Comparison of ENCODE assay signal across 8 cellular contexts in the genomic region with DNA sequence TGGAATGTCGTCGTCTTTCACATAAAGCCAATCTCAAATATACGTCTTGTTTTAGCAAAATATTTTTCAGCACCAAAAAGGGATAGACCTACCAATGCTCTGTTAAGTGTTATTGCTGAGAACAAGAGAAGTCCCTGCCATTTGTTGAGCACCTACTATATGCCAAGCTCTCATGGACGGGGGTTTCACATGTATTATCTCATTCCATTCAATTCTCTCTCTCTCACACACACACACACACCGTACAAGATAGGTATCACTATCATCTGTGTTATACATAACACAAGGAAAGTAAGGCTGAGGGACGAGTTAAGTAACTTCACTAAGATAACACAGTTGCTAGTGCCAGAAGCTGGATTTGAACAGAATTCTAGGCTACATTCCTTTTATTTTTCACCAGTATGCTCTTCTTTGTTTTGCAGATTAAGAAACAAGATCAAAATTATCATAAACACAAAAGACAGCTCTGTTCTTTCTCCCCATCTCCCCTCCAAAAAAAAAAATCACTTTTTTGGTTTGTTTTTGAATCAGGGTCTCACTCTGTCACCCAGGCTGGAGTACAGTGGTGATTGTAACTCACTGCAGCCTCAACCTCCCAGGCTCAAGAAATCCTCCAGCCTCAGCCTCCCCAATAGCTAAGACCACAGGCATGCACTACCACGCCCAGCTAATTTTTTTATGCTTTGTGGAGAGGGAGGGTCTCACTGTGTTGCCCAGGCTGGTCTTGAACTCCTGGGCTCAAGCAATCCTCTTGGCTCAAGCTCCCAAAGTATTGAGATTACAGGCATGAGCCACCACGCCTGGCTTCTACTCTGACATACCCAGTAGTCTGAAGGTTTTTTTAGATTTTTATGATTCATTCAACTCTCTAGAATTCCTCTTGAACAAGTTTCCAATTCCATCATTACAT. TPM values are rescaled to one million over a fixed set of nuclear protein-coding genes. Genes with fewer than 3 reads are reported as not detected.
DNase-seq lines count a peak whose midpoint lies in the region; ATAC-seq and TF ChIP-seq lines count a peak whose summit lies in the region.

No MANE protein-coding gene starts in this region.

- no peak for TF ChIP-seq RAD21 in neural cell (conservative IDR thresholded peaks at IDR 0.05)

- ATAC-seq in GM21619 (IDR thresholded peaks at IDR 0.05; ENCODE audit: unreplicated experiment) (no peak), HG02852 (IDR thresholded peaks at IDR 0.05; ENCODE audit: unreplicated experiment) (no peak)

- no peak for TF ChIP-seq EP300 in neural cell (conservative IDR thresholded peaks at IDR 0.05; ENCODE audit: poor library complexity, severe bottlenecking)

- H3K4me1 ChIP-seq in BLaER1 treated with 17β-estradiol and CSF1 and Interleukin-3, amounts not matched to agents 10 nM and 100 nM = peaks cover 29 to 43% (median 37%) of the 10 kb centered on the region in 10 experiments
- H3K4me1 ChIP-seq in colonic mucosa = peaks cover 8% of the 10 kb centered on the region

- intact Hi-C loops in colonic mucosa (cut with DNase I) = no loop called here

- H3K4me3 ChIP-seq in BLaER1 treated with 17β-estradiol and CSF1 and Interleukin-3, amounts not matched to agents 10 nM and 100 nM = peak overlapping the region; percentile 60 to 84 (median 70); a peak in 17 of 20 replicates
- H3K4me3 ChIP-seq in MG63 (peak overlapping the region; percentile 68), colonic mucosa (peak overlapping the region; percentile 44), neural cell (ENCODE audit: low read length) (peak overlapping the region; percentile 57)

- H3K4me2 ChIP-seq in BLaER1 treated with 17β-estradiol and CSF1 and Interleukin-3, amounts not matched to agents 10 nM and 100 nM = peak overlapping the region; percentile 79 to 96 (median 92)
- H3K4me2 ChIP-seq in neural cell (ENCODE audit: low read length) = no peak overlapping the region

- no peaks in the 10 kb centered on the region for H3K27me3 ChIP-seq in BLaER1 treated with 17β-estradiol and CSF1 and Interleukin-3, amounts not matched to agents 10 nM and 100 nM
- H3K27me3 ChIP-seq in MG63 (no peaks in the 10 kb centered on the region), colonic mucosa (no peaks in the 10 kb centered on the region), neural cell (ENCODE audit: insufficient read depth, low read depth, low read length) (no peaks in the 10 kb centered on the region)

- no peaks in the 10 kb centered on the region for H3F3A ChIP-seq in neural cell (ENCODE audit: insufficient read depth, low read length, poor library complexity, severe bottlenecking)

- H2AFZ ChIP-seq in neural cell (ENCODE audit: low read depth, low read length) = no peak overlapping the region

- no peaks in the 10 kb centered on the region for H3K9me3 ChIP-seq in BLaER1 treated with 17β-estradiol and CSF1 and Interleukin-3, amounts not matched to agents 10 nM and 100 nM (replicated peaks in 1 of 11)
- H3K9me3 ChIP-seq in MG63 (no peaks in the 10 kb centered on the region), colonic mucosa (no peaks in the 10 kb centered on the region), neural cell (ENCODE audit: low read length) (no peaks in the 10 kb centered on the region)

- H4K20me1 ChIP-seq in BLaER1 treated with 17β-estradiol and CSF1 and Interleukin-3, amounts not matched to agents 10 nM and 100 nM = peaks cover 0 to 21% (median 0%) of the 10 kb centered on the region in 11 experiments; a peak in 4 of 22 replicates
- no peaks in the 10 kb centered on the region for H4K20me1 ChIP-seq in neural cell (ENCODE audit: insufficient read depth)

- peak overlapping the region in 8 of 11 experiments; percentile 7 to 78 (median 66); a peak in 11 of 22 replicates for H3K27ac ChIP-seq in BLaER1 treated with 17β-estradiol and CSF1 and Interleukin-3, amounts not matched to agents 10 nM and 100 nM
- H3K27ac ChIP-seq in colonic mucosa = no peak overlapping the region
- H3K27ac ChIP-seq in neural cell (ENCODE audit: low read length) = no peak overlapping the region

- H3K36me3 ChIP-seq in BLaER1 treated with 17β-estradiol and CSF1 and Interleukin-3, amounts not matched to agents 10 nM and 100 nM = peaks cover 0 to 11% (median 6%) of the 10 kb centered on the region in 11 experiments; a peak in 7 of 22 replicates
- peaks cover 5% of the 10 kb centered on the region; the same call in 1 of the 2 replicates for H3K36me3 ChIP-seq in MG63
- H3K36me3 ChIP-seq in colonic mucosa = no peaks in the 10 kb centered on the region
- no peaks in the 10 kb centered on the region for H3K36me3 ChIP-seq in neural cell (ENCODE audit: insufficient read depth, low read length)

- DNase-seq in MG63 = peak; percentile 5
- DNase-seq in colonic mucosa = no peak
- DNase-seq in NCI-H2227 (lab: John Stamatoyannopoulos, UW; ENCODE audit: unreplicated experiment) = no peak
- no peak for DNase-seq in NCI-H1092 treated with DMSO at 0.1 percent for 48 hours (lab: John Stamatoyannopoulos, UW)

- no peak for TF ChIP-seq CTCF in colonic mucosa (IDR thresholded peaks at IDR 0.05)
- no peak for TF ChIP-seq CTCF in neural cell (IDR thresholded peaks at IDR 0.05; ENCODE audit: poor library complexity, severe bottlenecking)

- no peaks in the 10 kb centered on the region for H3K9me2 ChIP-seq in neural cell (ENCODE audit: insufficient read depth, low read length)

- no peaks in the 10 kb centered on the region for H3K79me2 ChIP-seq in neural cell (replicated peaks; ENCODE audit: insufficient read depth, low read length)

- peak overlapping the region; percentile 66 to 86 (median 78); a peak in 13 of 22 replicates for H3K9ac ChIP-seq in BLaER1 treated with 17β-estradiol and CSF1 and Interleukin-3, amounts not matched to agents 10 nM and 100 nM
- H3K9ac ChIP-seq in colonic mucosa (ENCODE audit: low read depth in 2 of 2, low read length in 2 of 2) = peak overlapping the region; percentile 6 to 96
- H3K9ac ChIP-seq in neural cell (ENCODE audit: low read length) = no peak overlapping the region

TF ChIP-seq in neural cell, 6 proteins besides CTCF, POLR2A, EP300 and RAD21:
- TF ChIP-seq TAF1 (IDR thresholded peaks at IDR 0.05; ENCODE audit: low read depth) = no peak
- TF ChIP-seq, protein P1, sequence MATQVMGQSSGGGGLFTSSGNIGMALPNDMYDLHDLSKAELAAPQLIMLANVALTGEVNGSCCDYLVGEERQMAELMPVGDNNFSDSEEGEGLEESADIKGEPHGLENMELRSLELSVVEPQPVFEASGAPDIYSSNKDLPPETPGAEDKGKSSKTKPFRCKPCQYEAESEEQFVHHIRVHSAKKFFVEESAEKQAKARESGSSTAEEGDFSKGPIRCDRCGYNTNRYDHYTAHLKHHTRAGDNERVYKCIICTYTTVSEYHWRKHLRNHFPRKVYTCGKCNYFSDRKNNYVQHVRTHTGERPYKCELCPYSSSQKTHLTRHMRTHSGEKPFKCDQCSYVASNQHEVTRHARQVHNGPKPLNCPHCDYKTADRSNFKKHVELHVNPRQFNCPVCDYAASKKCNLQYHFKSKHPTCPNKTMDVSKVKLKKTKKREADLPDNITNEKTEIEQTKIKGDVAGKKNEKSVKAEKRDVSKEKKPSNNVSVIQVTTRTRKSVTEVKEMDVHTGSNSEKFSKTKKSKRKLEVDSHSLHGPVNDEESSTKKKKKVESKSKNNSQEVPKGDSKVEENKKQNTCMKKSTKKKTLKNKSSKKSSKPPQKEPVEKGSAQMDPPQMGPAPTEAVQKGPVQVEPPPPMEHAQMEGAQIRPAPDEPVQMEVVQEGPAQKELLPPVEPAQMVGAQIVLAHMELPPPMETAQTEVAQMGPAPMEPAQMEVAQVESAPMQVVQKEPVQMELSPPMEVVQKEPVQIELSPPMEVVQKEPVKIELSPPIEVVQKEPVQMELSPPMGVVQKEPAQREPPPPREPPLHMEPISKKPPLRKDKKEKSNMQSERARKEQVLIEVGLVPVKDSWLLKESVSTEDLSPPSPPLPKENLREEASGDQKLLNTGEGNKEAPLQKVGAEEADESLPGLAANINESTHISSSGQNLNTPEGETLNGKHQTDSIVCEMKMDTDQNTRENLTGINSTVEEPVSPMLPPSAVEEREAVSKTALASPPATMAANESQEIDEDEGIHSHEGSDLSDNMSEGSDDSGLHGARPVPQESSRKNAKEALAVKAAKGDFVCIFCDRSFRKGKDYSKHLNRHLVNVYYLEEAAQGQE (IDR thresholded peaks at IDR 0.05; ENCODE audit: borderline replicate concordance) = no peak
- TF ChIP-seq POLR2AphosphoS5 (IDR thresholded peaks at IDR 0.05) = no peak
- no peak for TF ChIP-seq EZH2 (IDR thresholded peaks at IDR 0.05; ENCODE audit: borderline replicate concordance, insufficient read depth, low read length, poor library complexity, severe bottlenecking)
- TF ChIP-seq SMC3 (conservative IDR thresholded peaks at IDR 0.05; ENCODE audit: poor library complexity) = no peak
- TF ChIP-seq MXI1 (conservative IDR thresholded peaks at IDR 0.05; ENCODE audit: poor library complexity, severe bottlenecking) = no peak

RNA-seq across cellular contexts. Expression of a gene that starts 1.0 kb away (rescaled TPM):
- 31.7 and 37.9 TPM in 2 replicates for total RNA-seq in MG63 (2014; rRNA removed; shearing (Covaris generic); ENCODE audit: low replicate concordance)
- total RNA-seq in colonic mucosa = 10 to 100 TPM; 18.7 to 28.3 TPM
- 0.28 and 4.7 TPM in 2 replicates for polyA plus RNA-seq in neural cell
- polyA minus RNA-seq in neural cell = 0.69 and 0.73 TPM in 2 replicates

Comparison
In these comparisons a context has a peak if more than half of its experiments do, and no peak if none do; other contexts are left out.
1. H3K27ac ChIP-seq: peak in BLaER1 treated with 17β-estradiol and CSF1 and Interleukin-3, amounts not matched to agents 10 nM and 100 nM (8 of 11); none in colonic mucosa (single experiment) and neural cell (single experiment).
2. Peak in every context shown above with its lines, with median percentiles within 50 percentile points of each other: H3K4me3 ChIP-seq.